Comparison of ENCODE assay signal across 14 cellular contexts in genomic region chr13:114044486-114044885, GRCh38.
A peak's percentile ranks its signal among the peaks of the same experiment; 100 is the strongest.
DNase-seq lines count a peak whose midpoint lies in the region; ATAC-seq and TF ChIP-seq lines count a peak whose summit lies in the region.
"Had no signal": no experiment of that assay in that cellular context is flagged by ENCODE, and none has a peak within 500 bp of the region (broad histone marks: within the 10 kb centered on the region; RNA-seq: fewer than 3 reads in every experiment).

No MANE protein-coding gene starts in this region.

- no peak for TF ChIP-seq CTCF in AG04450 (IDR thresholded peaks at IDR 0.05; ENCODE audit: low read depth, low read length)

- no peak overlapping the region for H4K8ac ChIP-seq in mesendoderm (ENCODE audit: low read depth, low read length)

- no peaks in the 10 kb centered on the region for H3K27me3 ChIP-seq in AG04450 (ENCODE audit: control insufficient read depth, insufficient read depth, low read length)
- H3K27me3 ChIP-seq in HUES64 (ENCODE audit: insufficient read depth, low read length), result no peaks in the 10 kb centered on the region
- no peaks in the 10 kb centered on the region for H3K27me3 ChIP-seq in mesendoderm (ENCODE audit: insufficient read depth, low read length, poor library complexity)
- H3K27me3 ChIP-seq: left lung, spleen had no signal

- H3K23ac ChIP-seq in mesendoderm (ENCODE audit: low read length), result no peak overlapping the region

- no peaks in the 10 kb centered on the region for H3K36me3 ChIP-seq in HUES64 (ENCODE audit: insufficient read depth, low read length)
- no peaks in the 10 kb centered on the region for H3K36me3 ChIP-seq in mesendoderm (ENCODE audit: control insufficient read depth, insufficient read depth, low read length)

- no peak overlapping the region for H2BK5ac ChIP-seq in mesendoderm (ENCODE audit: low read length)

- ATAC-seq in stimulated activated naive CD8-positive, alpha-beta T cell treated with anti-CD3 and anti-CD28 coated beads, Interleukin-15, Interleukin-2, amounts not matched to agents 100 U/mL and 50 U/mL, for 24 hours, result no peak
- no peak for ATAC-seq in GM18519 (IDR thresholded peaks at IDR 0.05; ENCODE audit: low FRiP score, unreplicated experiment)
- ATAC-seq: left lung had no signal

- H3K56ac ChIP-seq in mesendoderm (ENCODE audit: low read length), result peak overlapping the region; percentile 34

- H2AK5ac ChIP-seq in mesendoderm (ENCODE audit: low read length), result no peak overlapping the region

- H3K9me3 ChIP-seq in AG04450 (ENCODE audit: control insufficient read depth, insufficient read depth, low read length) (peaks cover 27% of the 10 kb centered on the region; the same call in 1 of the 2 replicates), HUES64 (ENCODE audit: insufficient read depth, low read depth, low read length) (no peaks in the 10 kb centered on the region)
- H3K9me3 ChIP-seq: left lung, spleen had no signal

- H4K5ac ChIP-seq in mesendoderm (ENCODE audit: low read length), result no peak overlapping the region

- H3K18ac ChIP-seq in mesendoderm (ENCODE audit: low read length), result no peak overlapping the region

- H3K4me2 ChIP-seq in mesendoderm (ENCODE audit: low read length), result no peak overlapping the region
- H3K4me2 ChIP-seq: PC-9 had no signal

- H2BK15ac ChIP-seq in mesendoderm (replicated peaks; ENCODE audit: low read depth), result no peak overlapping the region

- no peak overlapping the region for H3K4me3 ChIP-seq in AG04450 (ENCODE audit: low read depth, low read length)
- no peak overlapping the region for H3K4me3 ChIP-seq in HUES64 (ENCODE audit: low read length)
- no peak overlapping the region for H3K4me3 ChIP-seq in mesendoderm (ENCODE audit: low read length)
- H3K4me3 ChIP-seq: left lung, PC-9, spleen had no signal

- H3K4ac ChIP-seq in mesendoderm (ENCODE audit: low read depth, low read length), result no peak overlapping the region

- POLR2A ChIA-PET in AG04450 (lab: Yijun Ruan, JAX), result no interaction called here

- peaks cover 2% of the 10 kb centered on the region for H3K79me1 ChIP-seq in mesendoderm (ENCODE audit: low read length)

- H3K4me1 ChIP-seq in HUES64 (ENCODE audit: insufficient read depth, low read length) (0 out of 2 replicates have a peak, but pooled peaks cover 5% of the 10 kb centered on the region), mesendoderm (ENCODE audit: control insufficient read depth, low read depth, low read length) (no peaks in the 10 kb centered on the region)

- CTCF ChIA-PET in AG04450 (lab: Charles Lee), result no interaction called here

- no peak overlapping the region for H3K9ac ChIP-seq in HUES64 (ENCODE audit: low read depth, low read length)
- no peak overlapping the region for H3K9ac ChIP-seq in mesendoderm (ENCODE audit: low read length)

- H3K27ac ChIP-seq in AG04450 (ENCODE audit: low read depth, low read length) (peak overlapping the region; percentile 47), HUES64 (ENCODE audit: low read depth, low read length) (peak overlapping the region; percentile 41; the same call in 1 of the 2 replicates), mesendoderm (ENCODE audit: low read depth, low read length) (no peak overlapping the region)
- H3K27ac ChIP-seq: left lung, PC-9 had no signal

- WGBS in HUES64, result 3% methylated on average over 15 of the region's 17 CpGs
- no CpG with 5 or more reads among the region's 17 CpGs for WGBS in mesendoderm (ENCODE audit: extremely low coverage, insufficient coverage, low lambda C conversion rate)

- DNase-seq in AG04450 (ENCODE audit: low read depth, low spot score) (no peak), amniotic epithelial cell (ENCODE audit: low read depth) (peak; percentile 80), mesendoderm (no peak), dedifferentiated amniotic fluid mesenchymal stem cell (ENCODE audit: extremely low spot score) (no peak), OCI-M2 (lab: John Stamatoyannopoulos, UW; ENCODE audit: unreplicated experiment) (no peak)
- DNase-seq in stimulated activated naive CD8-positive, alpha-beta T cell treated with anti-CD3 and anti-CD28 coated beads, Interleukin-15, Interleukin-2, amounts not matched to agents 100 U/mL and 50 U/mL, for 24 hours, result no peak
- DNase-seq: activated CD4-positive, alpha-beta T cell treated with anti-CD3 and anti-CD28 coated beads, Interleukin-2, amount 50 U/mL, for 1 hour; dermis blood vessel endothelial cell; DMS 273 treated with DMSO at 0.1 percent for 48 hours; left lung; PC-9; spleen had no signal

- no peak overlapping the region for H2BK120ac ChIP-seq in mesendoderm (ENCODE audit: low read depth, low read length)

- H3K79me2 ChIP-seq in mesendoderm (ENCODE audit: control insufficient read depth, insufficient read depth, low read length), result no peaks in the 10 kb centered on the region
